In the genomic region with DNA sequence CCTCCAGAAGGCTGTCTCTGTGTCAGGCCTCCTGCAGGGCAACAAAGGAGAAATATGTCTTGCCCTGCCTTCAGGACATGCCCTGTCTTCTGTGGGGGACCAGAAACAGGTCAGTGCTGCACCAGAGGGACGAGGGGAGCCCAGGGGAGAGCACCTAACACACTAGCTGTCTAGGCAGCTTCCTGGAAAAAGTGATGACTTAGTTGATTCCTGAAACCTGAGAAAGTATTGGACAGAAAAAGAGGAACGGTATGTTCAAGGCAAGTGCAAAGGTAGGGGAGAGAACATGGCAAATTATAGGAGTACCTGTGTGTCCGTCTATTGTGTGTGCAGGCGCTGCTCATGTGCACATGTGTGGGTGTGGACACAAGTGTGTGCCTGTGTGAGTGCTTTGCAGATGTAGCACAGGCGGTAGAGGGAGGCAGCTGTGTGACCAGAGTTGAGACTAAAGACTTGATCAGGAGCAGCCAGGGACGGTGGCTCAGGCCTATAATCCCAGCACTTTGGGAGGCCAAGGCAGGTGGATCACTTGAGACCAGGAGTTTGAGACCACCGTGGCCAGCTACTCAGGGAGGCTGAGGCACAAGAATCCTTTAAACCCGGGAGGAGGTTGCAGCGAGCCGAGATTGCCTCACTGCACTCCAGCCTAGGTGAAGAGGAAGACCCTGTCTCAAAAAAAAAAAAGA, we compare ENCODE assay signal across 17 cellular contexts.
DNase-seq lines count a peak whose midpoint lies in the region; ATAC-seq and TF ChIP-seq lines count a peak whose summit lies in the region.
"Had no signal": no experiment of that assay in that cellular context is flagged by ENCODE, and none has a peak within 500 bp of the region (broad histone marks: within the 10 kb centered on the region; RNA-seq: fewer than 3 reads in every experiment).

No MANE protein-coding gene starts in this region.

- POLR2A ChIA-PET in CD8-positive, alpha-beta memory T cell (lab: Charles Lee), result no interaction called here

- no peaks in the 10 kb centered on the region for H4K20me1 ChIP-seq in OCI-LY3 (ENCODE audit: insufficient read depth, low read length)

- H3K36me3 Mint-ChIP-seq in CD8-positive, alpha-beta memory T cell, result peaks cover 0 to 2% (median 0%) of the 10 kb centered on the region in 3 donors
- H3K36me3 Mint-ChIP-seq in central memory CD8-positive, alpha-beta T cell (ENCODE audit: insufficient read depth), result peaks cover 6% of the 10 kb centered on the region
- H3K36me3 Mint-ChIP-seq in osteocyte (ENCODE audit: unreplicated experiment), result no peaks in the 10 kb centered on the region

- TF ChIP-seq CTCF in OCI-LY3 (IDR thresholded peaks at IDR 0.05; ENCODE audit: low read depth, low read length) (no peak), osteocyte (IDR thresholded peaks at IDR 0.05) (no peak)

- peaks cover 15 to 21% (median 20%) of the 10 kb centered on the region in 3 donors for H3K4me1 Mint-ChIP-seq in CD8-positive, alpha-beta memory T cell
- H3K4me1 Mint-ChIP-seq in central memory CD8-positive, alpha-beta T cell, result peaks cover 13% of the 10 kb centered on the region
- H3K4me1 Mint-ChIP-seq in osteocyte (ENCODE audit: unreplicated experiment), result peaks cover 4% of the 10 kb centered on the region

- no peak overlapping the region for H3K27ac ChIP-seq in CD8-positive, alpha-beta memory T cell (ENCODE audit: low read depth, low read length)
- H3K27ac ChIP-seq in OCI-LY3 (ENCODE audit: low read length), result no peak overlapping the region
- H3K27ac ChIP-seq: C4-2B, cardiac muscle cell, HL-60 had no signal

- H3K36me3 ChIP-seq in CD8-positive, alpha-beta memory T cell (ENCODE audit: insufficient read depth, low read length), result no peaks in the 10 kb centered on the region
- H3K36me3 ChIP-seq in OCI-LY3 (replicated peaks; ENCODE audit: low read depth, low read length), result no peaks in the 10 kb centered on the region
- H3K36me3 ChIP-seq: cardiac muscle cell had no signal

- peak overlapping the region; percentile 30 for H3K4me2 ChIP-seq in OCI-LY3 (ENCODE audit: low read length)
- H3K4me2 ChIP-seq: SK-N-SH had no signal

- no peak overlapping the region for H3K9ac ChIP-seq in OCI-LY3 (ENCODE audit: low read length)
- H3K9ac ChIP-seq: SK-N-SH had no signal

- no peaks in the 10 kb centered on the region for H3K9me3 Mint-ChIP-seq in CD8-positive, alpha-beta memory T cell
- H3K9me3 Mint-ChIP-seq in central memory CD8-positive, alpha-beta T cell, result no peaks in the 10 kb centered on the region
- no peaks in the 10 kb centered on the region for H3K9me3 Mint-ChIP-seq in osteocyte (ENCODE audit: unreplicated experiment)

- H3K27me3 Mint-ChIP-seq in CD8-positive, alpha-beta memory T cell, result peaks cover 5 to 9% of the 10 kb centered on the region in 2 donors
- H3K27me3 Mint-ChIP-seq in central memory CD8-positive, alpha-beta T cell, result peaks cover 18% of the 10 kb centered on the region
- H3K27me3 Mint-ChIP-seq in osteocyte (ENCODE audit: unreplicated experiment), result peaks cover 38% of the 10 kb centered on the region

- CTCF ChIA-PET in CD8-positive, alpha-beta memory T cell (lab: Charles Lee), result interaction anchor here (1.6 to 4.2 kb wide), 2 partner anchors 118 to 247 kb away, joined by 5 to 25 read pairs; no protein-coding TSS in a partner anchor

- H3K27me3 ChIP-seq in CD8-positive, alpha-beta memory T cell (ENCODE audit: insufficient read depth, low read length, poor library complexity, severe bottlenecking), result no peaks in the 10 kb centered on the region
- H3K27me3 ChIP-seq in OCI-LY3 (ENCODE audit: low read depth, low read length), result peaks cover 7% of the 10 kb centered on the region; the same call in 1 of the 2 replicates

- peak overlapping the region; percentile 9 to 93 (median 71) for H3K27ac Mint-ChIP-seq in CD8-positive, alpha-beta memory T cell
- H3K27ac Mint-ChIP-seq in central memory CD8-positive, alpha-beta T cell (ENCODE audit: low read depth), result peak overlapping the region; percentile 68
- H3K27ac Mint-ChIP-seq in osteocyte (ENCODE audit: unreplicated experiment), result no peak overlapping the region

- DNase-seq in CD8-positive, alpha-beta memory T cell, result no peak
- no peak for DNase-seq in central memory CD8-positive, alpha-beta T cell (ENCODE audit: low spot score in 2 of 2)
- DNase-seq in osteocyte (ENCODE audit: extremely low spot score, unreplicated experiment), result no peak
- DNase-seq in NCI-H82 (lab: John Stamatoyannopoulos, UW), result no peak
- DNase-seq in C1 segment of cervical spinal cord (lab: John Stamatoyannopoulos, UW), result no peak
- no peak for DNase-seq in left lobe of liver (ENCODE audit: low spot score)
- DNase-seq: activated gamma-delta T cell treated with Interleukin-2 at 50 U/mL for 16 hours; Karpas-422; midbrain; NCI-H1694; NCI-H446 treated with DMSO at 0.1 percent for 48 hours; SK-N-SH; stimulated activated CD4-positive, alpha-beta T cell treated with anti-CD3 and anti-CD28 coated beads, Interleukin-15, amount 100 ng/mL, for 24 hours had no signal

- peak overlapping the region; percentile 82 to 98 (median 95) for H3K4me3 Mint-ChIP-seq in CD8-positive, alpha-beta memory T cell
- peak overlapping the region; percentile 82 for H3K4me3 Mint-ChIP-seq in central memory CD8-positive, alpha-beta T cell
- peak overlapping the region; percentile 53 for H3K4me3 Mint-ChIP-seq in osteocyte (ENCODE audit: unreplicated experiment)

- H3K9me3 ChIP-seq in CD8-positive, alpha-beta memory T cell (ENCODE audit: low read length), result no peaks in the 10 kb centered on the region
- H3K9me3 ChIP-seq in OCI-LY3 (ENCODE audit: insufficient read depth, low read length), result no peaks in the 10 kb centered on the region
- H3K9me3 ChIP-seq: SK-N-SH had no signal

- no peaks in the 10 kb centered on the region for H3K4me1 ChIP-seq in CD8-positive, alpha-beta memory T cell (ENCODE audit: insufficient read depth, low read length)
- H3K4me1 ChIP-seq in OCI-LY3 (ENCODE audit: low read length), result peaks cover 32% of the 10 kb centered on the region

- ATAC-seq in central memory CD8-positive, alpha-beta T cell (replicated peaks; ENCODE audit: extremely low read depth, poor library complexity, severe bottlenecking), result no peak
- ATAC-seq in left lobe of liver, result no peak

- H3K79me2 ChIP-seq in OCI-LY3 (ENCODE audit: low read length), result no peaks in the 10 kb centered on the region

- H2AFZ ChIP-seq in OCI-LY3 (ENCODE audit: low read depth, low read length), result 0 out of 2 replicates have a peak overlapping the region, but pooled peaks have one; percentile 45

- no peak overlapping the region for H3K4me3 ChIP-seq in CD8-positive, alpha-beta memory T cell (ENCODE audit: low read length)
- peak overlapping the region; percentile 5; the same call in 1 of the 2 replicates for H3K4me3 ChIP-seq in OCI-LY3 (ENCODE audit: low read length)
